In genomic region chr2:206766057-206766930, GRCh38 we compare ENCODE assay signal across 2 cellular contexts.
TF ChIP-seq lines count a peak whose summit lies in the region.

No MANE protein-coding gene starts in this region.

TF ChIP-seq in SK-N-SH, 30 proteins besides CTCF, POLR2A, EP300 and RAD21 (continued from another document):
- TF ChIP-seq IRF3 (IDR thresholded peaks at IDR 0.05; ENCODE audit: low read depth, low read length) (no peak), EZH2phosphoT487 (IDR thresholded peaks at IDR 0.05; ENCODE audit: borderline replicate concordance, low read depth) (no peak), TEAD4 (IDR thresholded peaks at IDR 0.05; ENCODE audit: borderline replicate concordance, insufficient read depth) (no peak), MAX (IDR thresholded peaks at IDR 0.05; ENCODE audit: low read depth) (no peak), REST (IDR thresholded peaks at IDR 0.05; ENCODE audit: low read depth, low read length) (no peak), GATA2 (CRISPR knock-in tag; IDR thresholded peaks at IDR 0.05) (no peak), YY1 (IDR thresholded peaks at IDR 0.05; ENCODE audit: low read depth) (no peak), TAF1 (IDR thresholded peaks at IDR 0.05; ENCODE audit: borderline replicate concordance, low read depth, low read length) (no peak), FOXM1 (IDR thresholded peaks at IDR 0.05; ENCODE audit: low read depth) (no peak)

TF ChIP-seq in SK-N-SH treated with all-trans-retinoic acid at 6 μM for 48 hours, 23 proteins besides CTCF, POLR2A, EP300 and RAD21 (continued from another document):
- TF ChIP-seq PATZ1 (CRISPR knock-in tag; IDR thresholded peaks at IDR 0.05; ENCODE audit: borderline replicate concordance) (no peak), ZNF8 (CRISPR knock-in tag; IDR thresholded peaks at IDR 0.05) (no peak), ARNTL (CRISPR knock-in tag; IDR thresholded peaks at IDR 0.05; ENCODE audit: borderline replicate concordance, low read depth) (no peak), CREB5 (CRISPR knock-in tag; IDR thresholded peaks at IDR 0.05; ENCODE audit: low read depth) (no peak), PPARA (CRISPR knock-in tag; IDR thresholded peaks at IDR 0.05; ENCODE audit: borderline replicate concordance) (no peak), SNAI2 (CRISPR knock-in tag; IDR thresholded peaks at IDR 0.05) (no peak), POU6F1 (CRISPR knock-in tag; IDR thresholded peaks at IDR 0.05; ENCODE audit: borderline replicate concordance, low read depth) (no peak), ISL1 (CRISPR knock-in tag; IDR thresholded peaks at IDR 0.05) (no peak), TCF4 (CRISPR knock-in tag; IDR thresholded peaks at IDR 0.05; ENCODE audit: borderline replicate concordance) (no peak), BACH2 (CRISPR knock-in tag; IDR thresholded peaks at IDR 0.05; ENCODE audit: borderline replicate concordance) (no peak), ZNF70 (CRISPR knock-in tag; IDR thresholded peaks at IDR 0.05) (no peak), ZFP3 (CRISPR knock-in tag; IDR thresholded peaks at IDR 0.05) (no peak), CSDC2 (CRISPR knock-in tag; IDR thresholded peaks at IDR 0.05) (no peak), TSHZ2 (CRISPR knock-in tag; IDR thresholded peaks at IDR 0.05) (no peak)
